In the genomic region with DNA sequence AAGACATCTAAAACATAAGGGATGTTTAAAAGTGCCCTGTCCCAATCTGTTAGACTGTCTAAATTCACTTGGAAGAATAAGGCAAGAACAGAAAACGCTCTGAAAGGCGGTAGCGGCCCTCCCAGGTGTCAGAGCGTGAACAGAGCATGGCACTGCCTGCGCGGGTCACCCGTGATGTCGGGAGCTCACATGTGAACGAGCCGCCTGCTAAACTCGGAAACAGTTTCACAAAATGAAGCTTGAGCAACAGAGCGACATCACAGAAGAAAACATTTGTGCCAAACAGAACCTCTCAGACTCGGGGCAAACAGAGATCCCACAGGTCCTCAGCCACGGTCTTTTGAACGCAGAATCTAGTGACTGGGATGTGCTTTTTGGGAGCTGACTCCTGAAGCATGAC, we compare ENCODE assay signal across 1 cellular context.
TF ChIP-seq lines count a peak whose summit lies in the region.

No MANE protein-coding gene starts in this region.

TF ChIP-seq in HCT116, 20 proteins besides CTCF, POLR2A, EP300 and RAD21:
- TF ChIP-seq, protein P1, sequence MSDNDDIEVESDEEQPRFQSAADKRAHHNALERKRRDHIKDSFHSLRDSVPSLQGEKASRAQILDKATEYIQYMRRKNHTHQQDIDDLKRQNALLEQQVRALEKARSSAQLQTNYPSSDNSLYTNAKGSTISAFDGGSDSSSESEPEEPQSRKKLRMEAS (IDR thresholded peaks at IDR 0.05): no peak
- no peak for TF ChIP-seq EZH2phosphoT487 (IDR thresholded peaks at IDR 0.05; ENCODE audit: borderline replicate concordance)
- no peak for TF ChIP-seq EZH2 (IDR thresholded peaks at IDR 0.05)
- TF ChIP-seq, protein P2, sequence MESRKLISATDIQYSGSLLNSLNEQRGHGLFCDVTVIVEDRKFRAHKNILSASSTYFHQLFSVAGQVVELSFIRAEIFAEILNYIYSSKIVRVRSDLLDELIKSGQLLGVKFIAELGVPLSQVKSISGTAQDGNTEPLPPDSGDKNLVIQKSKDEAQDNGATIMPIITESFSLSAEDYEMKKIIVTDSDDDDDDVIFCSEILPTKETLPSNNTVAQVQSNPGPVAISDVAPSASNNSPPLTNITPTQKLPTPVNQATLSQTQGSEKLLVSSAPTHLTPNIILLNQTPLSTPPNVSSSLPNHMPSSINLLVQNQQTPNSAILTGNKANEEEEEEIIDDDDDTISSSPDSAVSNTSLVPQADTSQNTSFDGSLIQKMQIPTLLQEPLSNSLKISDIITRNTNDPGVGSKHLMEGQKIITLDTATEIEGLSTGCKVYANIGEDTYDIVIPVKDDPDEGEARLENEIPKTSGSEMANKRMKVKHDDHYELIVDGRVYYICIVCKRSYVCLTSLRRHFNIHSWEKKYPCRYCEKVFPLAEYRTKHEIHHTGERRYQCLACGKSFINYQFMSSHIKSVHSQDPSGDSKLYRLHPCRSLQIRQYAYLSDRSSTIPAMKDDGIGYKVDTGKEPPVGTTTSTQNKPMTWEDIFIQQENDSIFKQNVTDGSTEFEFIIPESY (IDR thresholded peaks at IDR 0.05; ENCODE audit: extremely low read depth, insufficient replicate concordance, low read length): no peak
- no peak for TF ChIP-seq YY1 (IDR thresholded peaks at IDR 0.05; ENCODE audit: extremely low read depth, insufficient replicate concordance, low read depth, low read length)
TF ChIP-seq in HCT116: peak in this region for 0.
